ENCODE assay signal across 18 cellular contexts in the genomic region with DNA sequence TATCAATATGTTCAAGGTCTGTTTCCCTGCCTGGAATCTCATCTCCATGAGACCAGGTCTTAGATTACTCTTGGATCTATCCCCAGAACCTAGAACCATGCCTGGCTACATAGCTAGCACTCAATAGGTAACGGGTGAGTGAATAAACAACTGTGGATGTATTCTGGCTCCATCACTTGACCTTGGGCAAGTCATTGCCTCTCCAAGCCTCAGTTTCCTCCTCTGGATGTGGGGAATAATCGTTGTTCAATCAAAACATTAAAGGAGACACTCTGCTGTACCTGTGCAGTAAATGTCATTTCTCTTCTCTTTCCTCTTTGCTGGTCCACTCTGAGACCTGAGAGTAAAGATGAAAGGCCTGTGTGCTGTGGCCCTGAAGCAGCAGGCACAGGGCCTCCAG.
"Had no signal": no experiment of that assay in that cellular context is flagged by ENCODE, and none has a peak within 500 bp of the region (broad histone marks: within the 10 kb centered on the region; RNA-seq: fewer than 3 reads in every experiment).

No MANE protein-coding gene starts in this region.

- H3K4me1 ChIP-seq: foreskin keratinocyte, heart left ventricle, left lung had no signal

- H3K4me3 Mint-ChIP-seq: memory B cell had no signal

- H3K9me3 ChIP-seq: esophagus muscularis mucosa, gastroesophageal sphincter, heart left ventricle, left lung, mucosa of descending colon had no signal

- H3K4me1 Mint-ChIP-seq: memory B cell had no signal

- H3K36me3 Mint-ChIP-seq: memory B cell had no signal

- H3K27ac ChIP-seq: coronary artery, esophagus muscularis mucosa, foreskin keratinocyte, gastroesophageal sphincter, heart left ventricle, left lung had no signal

- H3K4me3 ChIP-seq: coronary artery, dorsolateral prefrontal cortex, esophagus muscularis mucosa, gastroesophageal sphincter, heart left ventricle, left lung, lung, mucosa of descending colon had no signal

- H3K36me3 ChIP-seq: esophagus muscularis mucosa, gastroesophageal sphincter, heart left ventricle, left lung had no signal

- H3K27me3 ChIP-seq: dorsolateral prefrontal cortex, esophagus muscularis mucosa, foreskin keratinocyte, gastroesophageal sphincter had no signal

- H3K27ac Mint-ChIP-seq: memory B cell had no signal

- ATAC-seq: foreskin keratinocyte, gastroesophageal sphincter, left cardiac atrium, left lung, left ventricle myocardium superior, mucosa of descending colon had no signal

- DNase-seq: dermis blood vessel endothelial cell; dorsolateral prefrontal cortex; effector CD4-positive, alpha-beta T cell; effector memory CD4-positive, alpha-beta T cell; foreskin keratinocyte; heart left ventricle; hippocampal formation; left cardiac atrium; left lung; left ventricle myocardium superior; mammary epithelial cell; mesendoderm; mucosa of descending colon had no signal
